13 cellular contexts compared by ENCODE assay signal in the genomic region with DNA sequence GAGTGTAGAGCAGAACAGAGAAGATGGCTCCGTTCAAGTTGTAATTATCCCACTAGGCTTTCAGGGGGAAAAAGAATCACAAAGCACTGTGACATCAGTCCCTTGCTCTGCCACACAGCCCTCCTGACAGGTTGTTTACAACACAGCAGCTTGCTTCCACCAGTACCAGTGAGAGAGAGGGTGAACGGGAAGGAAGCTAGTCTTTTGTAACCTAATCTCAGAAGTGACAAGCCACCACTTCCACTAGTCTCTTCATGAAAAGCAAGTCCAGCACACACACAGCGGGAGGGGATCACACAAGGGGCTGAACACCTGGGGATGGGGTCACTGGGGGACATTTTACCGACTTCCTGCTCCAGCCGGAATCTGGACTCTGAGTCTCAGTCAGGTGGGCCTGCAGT.
A peak's percentile ranks its signal among the peaks of the same experiment; 100 is the strongest.
DNase-seq lines count a peak whose midpoint lies in the region; ATAC-seq and TF ChIP-seq lines count a peak whose summit lies in the region.
"Had no signal": no experiment of that assay in that cellular context is flagged by ENCODE, and none has a peak within 500 bp of the region (broad histone marks: within the 10 kb centered on the region; RNA-seq: fewer than 3 reads in every experiment).

No MANE protein-coding gene starts in this region.

- ATAC-seq in left lung, result peak; percentile 21

- H4K20me1 ChIP-seq in OCI-LY1 (ENCODE audit: insufficient read depth, low read length), result no peaks in the 10 kb centered on the region

- H3K36me3 Mint-ChIP-seq in activated naive CD4-positive, alpha-beta T cell treated with anti-CD3 and anti-CD28 coated beads, Interleukin-2, amount 50 U/mL, for 24 hours, result no peaks in the 10 kb centered on the region

- intact Hi-C loops in left lung (cut with DNase I), result no loop called here

- peak overlapping the region; percentile 43; the same call in 1 of the 2 replicates for H3K9ac ChIP-seq in OCI-LY1 (ENCODE audit: low read length)
- H3K9ac ChIP-seq: GM23248 had no signal

- TF ChIP-seq CTCF in OCI-LY1 (IDR thresholded peaks at IDR 0.05; ENCODE audit: low read length) (no peak), left lung (IDR thresholded peaks at IDR 0.05) (no peak)

- H3K4me1 ChIP-seq in OCI-LY1 (ENCODE audit: insufficient read depth, low read length, severe bottlenecking) (peaks cover 39% of the 10 kb centered on the region), left lung (peaks cover 0 to 29% of the 10 kb centered on the region in 2 donors)

- no peak for DNase-seq in activated naive CD4-positive, alpha-beta T cell treated with Interleukin-2 at 50 U/mL for 16 hours
- DNase-seq in left lung (no peak), substantia nigra (lab: John Stamatoyannopoulos, UW) (peak in 3 of 49 donors; percentile 2 to 8 (median 3)), NCI-H82 treated with DMSO at 0.1 percent for 48 hours (lab: John Stamatoyannopoulos, UW; ENCODE audit: unreplicated experiment) (no peak), DMS53 treated with DMSO at 0.1 percent for 48 hours (lab: John Stamatoyannopoulos, UW; ENCODE audit: unreplicated experiment) (no peak)
- no peak for DNase-seq in stimulated activated CD4-positive, alpha-beta T cell treated with anti-CD3 and anti-CD28 coated beads, Interleukin-15, amount 100 ng/mL, for 24 hours
- DNase-seq: GM23248, NCI-H1092 had no signal

- no peaks in the 10 kb centered on the region for H3K79me2 ChIP-seq in OCI-LY1 (ENCODE audit: insufficient read depth, low read length)

- H3K4me3 Mint-ChIP-seq in activated naive CD4-positive, alpha-beta T cell treated with anti-CD3 and anti-CD28 coated beads, Interleukin-2, amount 50 U/mL, for 24 hours, result peak overlapping the region; percentile 12
- H3K4me3 Mint-ChIP-seq: T-helper 2 cell treated with Interferon-gamma antibody and Interleukin-4, amounts not matched to agents 5 μg/mL and 100 μg/mL, for 36 hours had no signal

- H3K27me3 ChIP-seq in OCI-LY1 (ENCODE audit: insufficient read depth, low read length) (no peaks in the 10 kb centered on the region), left lung (no peaks in the 10 kb centered on the region)

- H3K4me1 Mint-ChIP-seq in activated naive CD4-positive, alpha-beta T cell treated with anti-CD3 and anti-CD28 coated beads, Interleukin-2, amount 50 U/mL, for 24 hours, result peaks cover 41% of the 10 kb centered on the region

- H3K27ac Mint-ChIP-seq in activated naive CD4-positive, alpha-beta T cell treated with anti-CD3 and anti-CD28 coated beads, Interleukin-2, amount 50 U/mL, for 24 hours, result peak overlapping the region; percentile 66

- H3K27me3 Mint-ChIP-seq in activated naive CD4-positive, alpha-beta T cell treated with anti-CD3 and anti-CD28 coated beads, Interleukin-2, amount 50 U/mL, for 24 hours, result no peaks in the 10 kb centered on the region

- H3K9me2 ChIP-seq in OCI-LY1 (ENCODE audit: low read depth, low read length), result no peaks in the 10 kb centered on the region

- H3K4me3 ChIP-seq in OCI-LY1 (ENCODE audit: low read depth, low read length, poor library complexity, severe bottlenecking), result peak overlapping the region; percentile 12
- no peak overlapping the region for H3K4me3 ChIP-seq in left lung
- H3K4me3 ChIP-seq: GM23248, skin epidermis had no signal

- 0 out of 2 replicates have a peak overlapping the region, but pooled peaks have one; percentile 34 for H2AFZ ChIP-seq in OCI-LY1 (ENCODE audit: low read length)
- H2AFZ ChIP-seq: GM23248 had no signal

- H3K9me3 ChIP-seq in OCI-LY1 (ENCODE audit: low read length) (no peaks in the 10 kb centered on the region), left lung (no peaks in the 10 kb centered on the region)

- peak overlapping the region; percentile 93 for H3K27ac ChIP-seq in OCI-LY1 (ENCODE audit: low read depth, low read length, poor library complexity, severe bottlenecking)
- H3K27ac ChIP-seq in left lung, result peak overlapping the region in 1 of 2 donors; percentile 75
- peak overlapping the region; percentile 21 for H3K27ac ChIP-seq in substantia nigra (ENCODE audit: low read depth, low read length, poor library complexity, severe bottlenecking)
- H3K27ac ChIP-seq: C4-2B, GM23248 had no signal

- H3K9me3 Mint-ChIP-seq in activated naive CD4-positive, alpha-beta T cell treated with anti-CD3 and anti-CD28 coated beads, Interleukin-2, amount 50 U/mL, for 24 hours, result no peaks in the 10 kb centered on the region
- H3K9me3 Mint-ChIP-seq: T-helper 2 cell treated with Interferon-gamma antibody and Interleukin-4, amounts not matched to agents 5 μg/mL and 100 μg/mL, for 36 hours had no signal

- peaks cover 31% of the 10 kb centered on the region for H3K36me3 ChIP-seq in OCI-LY1 (ENCODE audit: insufficient read depth, low read length)
- H3K36me3 ChIP-seq in left lung, result no peaks in the 10 kb centered on the region

- H3K4me2 ChIP-seq in OCI-LY1 (ENCODE audit: low read length), result peak overlapping the region; percentile 42; the same call in 1 of the 2 replicates

- peaks cover 4% of the 10 kb centered on the region; the same call in 1 of the 2 replicates for H3F3A ChIP-seq in OCI-LY1 (ENCODE audit: insufficient read depth, low read length)
